In genomic region chr2:8416172-8416571, GRCh38 we compare ENCODE assay signal across 2 cellular contexts.
TF ChIP-seq lines count a peak whose summit lies in the region.

No MANE protein-coding gene starts in this region.

TF ChIP-seq in liver, 16 proteins besides CTCF, POLR2A, EP300 and RAD21 (continued from another document):
- no peak for TF ChIP-seq REST (IDR thresholded peaks at IDR 0.05)

TF ChIP-seq in HepG2, 621 proteins besides CTCF, POLR2A, EP300 and RAD21 (continued from another document):
- no peak for TF ChIP-seq NFAT5 (CRISPR knock-in tag; IDR thresholded peaks at IDR 0.05)
